8 cellular contexts compared by ENCODE assay signal in genomic region chr3:50610992-50611463, GRCh38. TPM values are rescaled to one million over a fixed set of nuclear protein-coding genes. Genes with fewer than 3 reads are reported as not detected.
DNase-seq lines count a peak whose midpoint lies in the region; ATAC-seq and TF ChIP-seq lines count a peak whose summit lies in the region.

No MANE protein-coding gene starts in this region.

- DNase-seq in activated CD4-positive, alpha-beta T cell treated with anti-CD3 and anti-CD28 coated beads, Interleukin-2, amount 10 ng/mL, durations not matched to agents 24 days and 14 days = no peak
- DNase-seq in activated CD4-positive, alpha-beta T cell treated with anti-CD3 and anti-CD28 coated beads for 4 hours = no peak
- DNase-seq in astrocyte of the spinal cord (ENCODE audit: low read depth, low spot score) = no peak
- DNase-seq in thyroid gland = no peak

- H3K36me3 Mint-ChIP-seq in activated CD4-positive, alpha-beta T cell treated with anti-CD3 and anti-CD28 coated beads, Interleukin-2, amount 10 ng/mL, durations not matched to agents 24 days and 14 days (ENCODE audit: low read depth) = peaks cover 77% of the 10 kb centered on the region

- H3K27ac ChIP-seq in liver (ENCODE audit: low read depth in 1 of 2, low read length in 2 of 2) (peak overlapping the region; percentile 85 to 86), thyroid gland (peak overlapping the region; percentile 99 to 100 (median 100))

- H3K36me3 ChIP-seq in liver (ENCODE audit: control insufficient read depth in 4 of 4, insufficient read depth in 3 of 4, low read depth in 1 of 4, low read length in 3 of 4) (peaks cover 9 to 24% (median 15%) of the 10 kb centered on the region in 4 donors), thyroid gland (peaks cover 20 to 21% of the 10 kb centered on the region in 2 donors)

- TF ChIP-seq POLR2A in thyroid gland (IDR thresholded peaks at IDR 0.05) = no peak

- no peak for TF ChIP-seq RAD21 in liver (IDR thresholded peaks at IDR 0.05)

- H3K9me3 ChIP-seq in liver (ENCODE audit: control insufficient read depth in 4 of 4, low read length in 3 of 4) = no peaks in the 10 kb centered on the region
- no peaks in the 10 kb centered on the region for H3K9me3 ChIP-seq in thyroid gland

- H3K9me3 Mint-ChIP-seq in activated CD4-positive, alpha-beta T cell treated with anti-CD3 and anti-CD28 coated beads, Interleukin-2, amount 10 ng/mL, durations not matched to agents 24 days and 14 days = no peaks in the 10 kb centered on the region

- H3K27me3 ChIP-seq in liver (ENCODE audit: control insufficient read depth in 4 of 4, insufficient read depth in 4 of 4, low read length in 3 of 4) = no peaks in the 10 kb centered on the region
- H3K27me3 ChIP-seq in thyroid gland = no peaks in the 10 kb centered on the region

- peak overlapping the region; percentile 61 to 76 for H3K9ac ChIP-seq in liver (ENCODE audit: low read depth in 1 of 2, low read length in 2 of 2)

- TF ChIP-seq CTCF in astrocyte of the spinal cord (IDR thresholded peaks at IDR 0.05; ENCODE audit: low read depth, low read length) (no peak), liver (IDR thresholded peaks at IDR 0.05; ENCODE audit: low read depth, low read length, missing input control) (no peak), thyroid gland (IDR thresholded peaks at IDR 0.05) (no peak)

- WGBS in liver = 5% methylated on average over 10 of the region's 10 CpGs
- WGBS in thyroid gland, 2 donors = 8 to 9% methylated on average over 9 to 10 of the region's 10 CpGs

- in situ Hi-C loops in astrocyte of the spinal cord (cut with HindIII; ENCODE audit: low sequenced_read_pairs) = no loop called here

- H3K4me1 ChIP-seq in liver (ENCODE audit: control insufficient read depth in 4 of 4, insufficient read depth in 4 of 4, low read length in 3 of 4) = peaks cover 11 to 77% (median 51%) of the 10 kb centered on the region in 4 donors
- H3K4me1 ChIP-seq in thyroid gland = peaks cover 47 to 62% of the 10 kb centered on the region in 2 donors

- intact Hi-C loops in activated CD4-positive, alpha-beta T cell treated with anti-CD3 and anti-CD28 coated beads, Interleukin-2, amount 10 ng/mL, durations not matched to agents 24 days and 14 days (cut with micrococcal nuclease) = loop anchor here (1.0 to 10.0 kb wide), 6 partner anchors 10 to 1444 kb away; partner anchors contain the start of genes DUSP7, GNAI2, HYAL3 and NAA80
- intact Hi-C loops in thyroid gland (cut with DNase I) = no loop called here

- ATAC-seq in HG03378 (IDR thresholded peaks at IDR 0.05; ENCODE audit: unreplicated experiment) (no peak), GM21390 (IDR thresholded peaks at IDR 0.05; ENCODE audit: unreplicated experiment) (no peak), HG03571 (IDR thresholded peaks at IDR 0.05; ENCODE audit: unreplicated experiment) (no peak)

- H3K4me1 Mint-ChIP-seq in activated CD4-positive, alpha-beta T cell treated with anti-CD3 and anti-CD28 coated beads, Interleukin-2, amount 10 ng/mL, durations not matched to agents 24 days and 14 days = peaks cover 32% of the 10 kb centered on the region

- peak overlapping the region; percentile 55 for H3K4me3 ChIP-seq in astrocyte of the spinal cord (ENCODE audit: low read depth, low read length)
- H3K4me3 ChIP-seq in liver (ENCODE audit: low read depth in 1 of 3, low read length in 3 of 3) = peak overlapping the region; percentile 73 to 91 (median 88)
- peak overlapping the region; percentile 69 to 96 (median 82) for H3K4me3 ChIP-seq in thyroid gland (replicated peaks in 1 of 3)

- H3K27ac Mint-ChIP-seq in activated CD4-positive, alpha-beta T cell treated with anti-CD3 and anti-CD28 coated beads, Interleukin-2, amount 10 ng/mL, durations not matched to agents 24 days and 14 days = peak overlapping the region; percentile 98

- H3K27me3 Mint-ChIP-seq in activated CD4-positive, alpha-beta T cell treated with anti-CD3 and anti-CD28 coated beads, Interleukin-2, amount 10 ng/mL, durations not matched to agents 24 days and 14 days = no peaks in the 10 kb centered on the region

- peak overlapping the region; percentile 93 for H3K4me3 Mint-ChIP-seq in activated CD4-positive, alpha-beta T cell treated with anti-CD3 and anti-CD28 coated beads, Interleukin-2, amount 10 ng/mL, durations not matched to agents 24 days and 14 days

TF ChIP-seq in liver, 16 proteins besides CTCF, POLR2A, EP300 and RAD21:
- no peak for TF ChIP-seq HNF4A (conservative IDR thresholded peaks at IDR 0.05)
- no peak for TF ChIP-seq NR2F2 (IDR thresholded peaks at IDR 0.05)
- no peak for TF ChIP-seq RXRA (IDR thresholded peaks at IDR 0.05)
- TF ChIP-seq, protein P1, sequence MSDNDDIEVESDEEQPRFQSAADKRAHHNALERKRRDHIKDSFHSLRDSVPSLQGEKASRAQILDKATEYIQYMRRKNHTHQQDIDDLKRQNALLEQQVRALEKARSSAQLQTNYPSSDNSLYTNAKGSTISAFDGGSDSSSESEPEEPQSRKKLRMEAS (IDR thresholded peaks at IDR 0.05) = no peak
- TF ChIP-seq ZBTB33 (IDR thresholded peaks at IDR 0.05) = no peak
- TF ChIP-seq GABPA (IDR thresholded peaks at IDR 0.05 in 1 of 2, conservative IDR thresholded peaks at IDR 0.05 in 1 of 2) = no peak
- no peak for TF ChIP-seq EGR1 (IDR thresholded peaks at IDR 0.05; ENCODE audit: low read depth in 2 of 2)
- no peak for TF ChIP-seq YY1 (IDR thresholded peaks at IDR 0.05)
- TF ChIP-seq FOXA2 (IDR thresholded peaks at IDR 0.05) = no peak
- TF ChIP-seq FOXA1 (IDR thresholded peaks at IDR 0.05) = no peak
- no peak for TF ChIP-seq TAF1 (conservative IDR thresholded peaks at IDR 0.05)
- TF ChIP-seq ATF3 (IDR thresholded peaks at IDR 0.05) = no peak
- TF ChIP-seq, protein P2, sequence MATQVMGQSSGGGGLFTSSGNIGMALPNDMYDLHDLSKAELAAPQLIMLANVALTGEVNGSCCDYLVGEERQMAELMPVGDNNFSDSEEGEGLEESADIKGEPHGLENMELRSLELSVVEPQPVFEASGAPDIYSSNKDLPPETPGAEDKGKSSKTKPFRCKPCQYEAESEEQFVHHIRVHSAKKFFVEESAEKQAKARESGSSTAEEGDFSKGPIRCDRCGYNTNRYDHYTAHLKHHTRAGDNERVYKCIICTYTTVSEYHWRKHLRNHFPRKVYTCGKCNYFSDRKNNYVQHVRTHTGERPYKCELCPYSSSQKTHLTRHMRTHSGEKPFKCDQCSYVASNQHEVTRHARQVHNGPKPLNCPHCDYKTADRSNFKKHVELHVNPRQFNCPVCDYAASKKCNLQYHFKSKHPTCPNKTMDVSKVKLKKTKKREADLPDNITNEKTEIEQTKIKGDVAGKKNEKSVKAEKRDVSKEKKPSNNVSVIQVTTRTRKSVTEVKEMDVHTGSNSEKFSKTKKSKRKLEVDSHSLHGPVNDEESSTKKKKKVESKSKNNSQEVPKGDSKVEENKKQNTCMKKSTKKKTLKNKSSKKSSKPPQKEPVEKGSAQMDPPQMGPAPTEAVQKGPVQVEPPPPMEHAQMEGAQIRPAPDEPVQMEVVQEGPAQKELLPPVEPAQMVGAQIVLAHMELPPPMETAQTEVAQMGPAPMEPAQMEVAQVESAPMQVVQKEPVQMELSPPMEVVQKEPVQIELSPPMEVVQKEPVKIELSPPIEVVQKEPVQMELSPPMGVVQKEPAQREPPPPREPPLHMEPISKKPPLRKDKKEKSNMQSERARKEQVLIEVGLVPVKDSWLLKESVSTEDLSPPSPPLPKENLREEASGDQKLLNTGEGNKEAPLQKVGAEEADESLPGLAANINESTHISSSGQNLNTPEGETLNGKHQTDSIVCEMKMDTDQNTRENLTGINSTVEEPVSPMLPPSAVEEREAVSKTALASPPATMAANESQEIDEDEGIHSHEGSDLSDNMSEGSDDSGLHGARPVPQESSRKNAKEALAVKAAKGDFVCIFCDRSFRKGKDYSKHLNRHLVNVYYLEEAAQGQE (IDR thresholded peaks at IDR 0.05) = no peak
- no peak for TF ChIP-seq SP1 (IDR thresholded peaks at IDR 0.05)
- TF ChIP-seq HNF4G (IDR thresholded peaks at IDR 0.05) = no peak
- TF ChIP-seq JUND (IDR thresholded peaks at IDR 0.05) = no peak

RNA-seq across cellular contexts. Expression of gene CISH, which starts 0.5 kb away (rescaled TPM):
- total RNA-seq in activated CD4-positive, alpha-beta T cell treated with anti-CD3 and anti-CD28 coated beads, Interleukin-2, amount 10 ng/mL, durations not matched to agents 24 days and 14 days = 359 and 361 TPM in 2 replicates
- total RNA-seq in liver (10 to 100 TPM in 1 of 2 donors, 1 to 10 TPM in 1; 4.7 to 30.6 TPM), thyroid gland (10 to 100 TPM; 31.0 to 78.1 (median 48.0) TPM)
- polyA plus RNA-seq in liver = 10 to 100 TPM; 17.9 to 32.5 TPM

RNA-seq across cellular contexts. Expression of gene MAPKAPK3, which starts 5.9 kb away (rescaled TPM):
- total RNA-seq in activated CD4-positive, alpha-beta T cell treated with anti-CD3 and anti-CD28 coated beads, Interleukin-2, amount 10 ng/mL, durations not matched to agents 24 days and 14 days = 199 and 207 TPM in 2 replicates
- total RNA-seq in liver (10 to 100 TPM; 20.4 to 32.9 TPM), thyroid gland (100 to 1,000 TPM in 1 of 4 donors, 10 to 100 TPM in 3; 66.1 to 147 (median 97.5) TPM)
- polyA plus RNA-seq in liver = 10 to 100 TPM; 13.9 to 17.5 TPM

RNA-seq across cellular contexts. Expression of gene HEMK1, which starts 41.7 kb away (rescaled TPM):
- 62.9 and 66.0 TPM in 2 replicates for total RNA-seq in activated CD4-positive, alpha-beta T cell treated with anti-CD3 and anti-CD28 coated beads, Interleukin-2, amount 10 ng/mL, durations not matched to agents 24 days and 14 days
- total RNA-seq in liver (1 to 10 TPM; 3.7 to 9.2 TPM), thyroid gland (10 to 100 TPM; 13.9 to 20.8 (median 17.6) TPM)
- polyA plus RNA-seq in liver = 1 to 10 TPM; 8.7 to 9.5 TPM

RNA-seq across cellular contexts. Expression of gene C3orf18, which starts 43.5 kb away (rescaled TPM):
- total RNA-seq in activated CD4-positive, alpha-beta T cell treated with anti-CD3 and anti-CD28 coated beads, Interleukin-2, amount 10 ng/mL, durations not matched to agents 24 days and 14 days = 32.6 and 35.4 TPM in 2 replicates
- total RNA-seq in liver = 1 to 10 TPM; 1.8 to 2.7 TPM
- 1 to 10 TPM in 1 of 2 donors, under 1 TPM in 1; 0.54 to 1.1 TPM for polyA plus RNA-seq in liver
- total RNA-seq in thyroid gland = 10 to 100 TPM; 19.6 to 22.0 (median 20.3) TPM
